Comparison of ENCODE assay signal across 8 cellular contexts in the genomic region with DNA sequence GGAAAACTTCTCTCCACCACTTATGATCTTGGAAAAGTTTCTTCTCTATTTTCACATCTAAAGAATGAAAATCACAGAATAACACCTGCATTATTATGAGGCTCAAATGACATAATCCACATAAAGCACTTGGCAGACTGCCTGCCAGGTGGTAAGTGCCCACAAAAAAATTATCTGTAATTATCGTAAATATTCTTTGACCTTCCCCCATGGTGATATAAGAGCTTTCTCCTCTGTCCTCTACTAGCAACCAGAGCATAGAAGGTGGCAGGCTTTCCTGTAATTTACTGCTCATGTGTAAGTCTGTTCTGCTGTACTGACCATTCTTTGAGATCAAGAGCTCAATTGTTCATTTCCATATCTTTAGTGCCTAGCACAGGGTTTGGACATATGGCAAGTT. TPM values are rescaled to one million over a fixed set of nuclear protein-coding genes. Genes with fewer than 3 reads are reported as not detected.
DNase-seq lines count a peak whose midpoint lies in the region; ATAC-seq, FAIRE-seq and TF ChIP-seq lines count a peak whose summit lies in the region.

No MANE protein-coding gene starts in this region.

- H3K36me3 Mint-ChIP-seq in activated T-cell treated with anti-CD3 and anti-CD28 coated beads, Interleukin-2, amount 50 U/mL, for 24 hours (ENCODE audit: low read depth): no peaks in the 10 kb centered on the region
- no peaks in the 10 kb centered on the region for H3K36me3 Mint-ChIP-seq in astrocyte (ENCODE audit: low read depth, unreplicated experiment)

- no peak for TF ChIP-seq POLR2A in gastrocnemius medialis (IDR thresholded peaks at IDR 0.05)

- no peak for FAIRE-seq in astrocyte (lab: Jason Lieb, UNC)

- H3K4me3 ChIP-seq in astrocyte (ENCODE audit: insufficient read depth, low read depth, low read length) (no peak overlapping the region), gastrocnemius medialis (peak overlapping the region in 2 of 4 donors; percentile 22 to 33)

- no peaks in the 10 kb centered on the region for H4K20me1 ChIP-seq in astrocyte (ENCODE audit: insufficient read depth, low read length)

- H2AFZ ChIP-seq in astrocyte (ENCODE audit: low read depth, low read length): no peak overlapping the region

- no peak overlapping the region for H3K9ac ChIP-seq in astrocyte (ENCODE audit: low read length)

- H3K9me3 Mint-ChIP-seq in activated T-cell treated with anti-CD3 and anti-CD28 coated beads, Interleukin-2, amount 50 U/mL, for 24 hours: no peaks in the 10 kb centered on the region
- no peaks in the 10 kb centered on the region for H3K9me3 Mint-ChIP-seq in astrocyte (ENCODE audit: unreplicated experiment)

- H3K27me3 Mint-ChIP-seq in activated T-cell treated with anti-CD3 and anti-CD28 coated beads, Interleukin-2, amount 50 U/mL, for 24 hours: no peaks in the 10 kb centered on the region
- H3K27me3 Mint-ChIP-seq in astrocyte (ENCODE audit: low read depth, unreplicated experiment): peaks cover 2% of the 10 kb centered on the region

- no peaks in the 10 kb centered on the region for H3K79me2 ChIP-seq in astrocyte (ENCODE audit: insufficient read depth, low read length)

- peak overlapping the region; percentile 86 for H3K27ac Mint-ChIP-seq in activated T-cell treated with anti-CD3 and anti-CD28 coated beads, Interleukin-2, amount 50 U/mL, for 24 hours
- no peak overlapping the region for H3K27ac Mint-ChIP-seq in astrocyte (ENCODE audit: unreplicated experiment)

- no peaks in the 10 kb centered on the region for H3K27me3 ChIP-seq in astrocyte (ENCODE audit: insufficient read depth, low read length)
- no peaks in the 10 kb centered on the region for H3K27me3 ChIP-seq in gastrocnemius medialis

- in situ Hi-C loops in gastrocnemius medialis (cut with MboI; ENCODE audit: low sequenced_read_pairs in 4 of 4): loop anchor here in 3 of 4 donors (5.0 to 10.0 kb wide), 3 partner anchors 148 to 161 kb away; no protein-coding TSS in a partner anchor

- no peak for DNase-seq in activated T-cell treated with anti-CD3 and anti-CD28 coated beads, Interleukin-2, amount 50 U/mL, for 24 hours
- no peak for DNase-seq in activated T-cell treated with anti-CD3 and anti-CD28 coated beads, Interleukin-2, amount 50 U/mL, for 1 hour
- DNase-seq in NCI-H1092 (lab: John Stamatoyannopoulos, UW) (peak; percentile 54), astrocyte (ENCODE audit: low read depth) (no peak), gastrocnemius medialis (no peak), occipital lobe (lab: John Stamatoyannopoulos, UW) (no peak), nucleus accumbens (lab: John Stamatoyannopoulos, UW) (no peak)

- intact Hi-C loops in gastrocnemius medialis (cut with DNase I; ENCODE audit: low total_unique reads): loop anchor here (1.0 to 2.0 kb wide), 4 partner anchors 18 to 252 kb away; no protein-coding TSS in a partner anchor

- peak overlapping the region; percentile 3 for H3K27ac ChIP-seq in astrocyte (ENCODE audit: low read depth, low read length)
- peak overlapping the region; percentile 43 to 56 (median 52) for H3K27ac ChIP-seq in gastrocnemius medialis

- peaks cover 38% of the 10 kb centered on the region for H3K4me1 Mint-ChIP-seq in activated T-cell treated with anti-CD3 and anti-CD28 coated beads, Interleukin-2, amount 50 U/mL, for 24 hours (ENCODE audit: low read depth)
- peaks cover 10% of the 10 kb centered on the region for H3K4me1 Mint-ChIP-seq in astrocyte (ENCODE audit: low read depth, unreplicated experiment)

- ATAC-seq in gastrocnemius medialis: no peak
- ATAC-seq in HG03097 (IDR thresholded peaks at IDR 0.05; ENCODE audit: low FRiP score, unreplicated experiment): no peak

- peak overlapping the region; percentile 66 for H3K4me3 Mint-ChIP-seq in activated T-cell treated with anti-CD3 and anti-CD28 coated beads, Interleukin-2, amount 50 U/mL, for 24 hours
- H3K4me3 Mint-ChIP-seq in astrocyte (ENCODE audit: unreplicated experiment): no peak overlapping the region

- no peak for TF ChIP-seq CTCF in astrocyte (IDR thresholded peaks at IDR 0.05; ENCODE audit: insufficient read depth, low read depth, low read length)
- TF ChIP-seq CTCF in gastrocnemius medialis (IDR thresholded peaks at IDR 0.05 in 4 of 5, conservative IDR thresholded peaks at IDR 0.05 in 1 of 5): no peak

- no peaks in the 10 kb centered on the region for H3K9me3 ChIP-seq in astrocyte (ENCODE audit: insufficient read depth, low read depth, low read length)
- no peaks in the 10 kb centered on the region for H3K9me3 ChIP-seq in gastrocnemius medialis

- no peaks in the 10 kb centered on the region for H3K4me1 ChIP-seq in astrocyte (ENCODE audit: insufficient read depth, low read length)
- H3K4me1 ChIP-seq in gastrocnemius medialis: peaks cover 8 to 12% of the 10 kb centered on the region in 2 donors

- H3K36me3 ChIP-seq in astrocyte (ENCODE audit: insufficient read depth, low read length): no peaks in the 10 kb centered on the region
- no peaks in the 10 kb centered on the region for H3K36me3 ChIP-seq in gastrocnemius medialis

- H3K4me2 ChIP-seq in astrocyte (ENCODE audit: low read length): peak overlapping the region; percentile 37

RNA-seq across cellular contexts. Expression of a gene that starts 51.7 kb away (rescaled TPM):
- total RNA-seq in astrocyte: 20.9 and 23.4 TPM in 2 replicates
- total RNA-seq in gastrocnemius medialis: 10 to 100 TPM in 1 of 4 donors, 1 to 10 TPM in 3; 5.2 to 12.1 (median 8.5) TPM
- total RNA-seq in occipital lobe: 23.1 TPM
